In genomic region chr7:77409005-77409738, GRCh38 we compare ENCODE assay signal across 1 cellular context.
A peak's percentile ranks its signal among the peaks of the same experiment; 100 is the strongest.
TF ChIP-seq lines count a peak whose summit lies in the region.

No MANE protein-coding gene starts in this region.

TF ChIP-seq in HepG2, 621 proteins besides CTCF, POLR2A, EP300 and RAD21 (continued from another document and continues in another):
- TF ChIP-seq ZBTB40 (IDR thresholded peaks at IDR 0.05) (no peak), ZBTB40 (CRISPR knock-in tag; IDR thresholded peaks at IDR 0.05) (no peak), ZSCAN20 (CRISPR knock-in tag; IDR thresholded peaks at IDR 0.05; ENCODE audit: borderline replicate concordance) (0 out of 2 replicates have a peak, but pooled peaks have one; percentile 35), TBL1XR1 (IDR thresholded peaks at IDR 0.05; ENCODE audit: borderline replicate concordance, low read length, partially characterized antibody) (no peak), PBX2 (CRISPR knock-in tag; IDR thresholded peaks at IDR 0.05) (no peak), MED1 (CRISPR knock-in tag; IDR thresholded peaks at IDR 0.05) (peak; percentile 70; the same call in 1 of the 2 replicates), NR2F1 (CRISPR knock-in tag; IDR thresholded peaks at IDR 0.05) (no peak; a peak in 1 of 4 replicates), YY1 (IDR thresholded peaks at IDR 0.05; ENCODE audit: insufficient read depth, insufficient replicate concordance, low read depth, low read length) (no peak), ZNF383 (CRISPR knock-in tag; IDR thresholded peaks at IDR 0.05; ENCODE audit: borderline replicate concordance) (no peak), ZNF550 (CRISPR knock-in tag; IDR thresholded peaks at IDR 0.05; ENCODE audit: borderline replicate concordance) (no peak), CENPBD1 (CRISPR knock-in tag; IDR thresholded peaks at IDR 0.05; ENCODE audit: borderline replicate concordance, low read depth) (no peak), ZSCAN29 (CRISPR knock-in tag; conservative IDR thresholded peaks at IDR 0.05) (no peak), NCOA1 (CRISPR knock-in tag; IDR thresholded peaks at IDR 0.05) (no peak), HOXA3 (CRISPR knock-in tag; IDR thresholded peaks at IDR 0.05) (no peak), MTF1 (CRISPR knock-in tag; IDR thresholded peaks at IDR 0.05) (no peak), CHCHD3 (CRISPR knock-in tag; IDR thresholded peaks at IDR 0.05) (no peak), ZNF710 (CRISPR knock-in tag; IDR thresholded peaks at IDR 0.05; ENCODE audit: borderline replicate concordance) (no peak), TBP (CRISPR knock-in tag; IDR thresholded peaks at IDR 0.05) (no peak), JDP2 (CRISPR knock-in tag; IDR thresholded peaks at IDR 0.05; ENCODE audit: borderline replicate concordance) (no peak), SSRP1 (CRISPR knock-in tag; IDR thresholded peaks at IDR 0.05) (no peak), YEATS2 (CRISPR knock-in tag; IDR thresholded peaks at IDR 0.05; ENCODE audit: borderline replicate concordance) (no peak), BRF2 (CRISPR knock-in tag; IDR thresholded peaks at IDR 0.05) (no peak), ZNF672 (CRISPR knock-in tag; IDR thresholded peaks at IDR 0.05) (no peak), ARNT2 (CRISPR knock-in tag; IDR thresholded peaks at IDR 0.05; ENCODE audit: low read depth) (no peak), MBNL3 (CRISPR knock-in tag; conservative IDR thresholded peaks at IDR 0.05) (no peak), ZKSCAN8 (CRISPR knock-in tag; IDR thresholded peaks at IDR 0.05; ENCODE audit: borderline replicate concordance) (no peak; the same call in 1 of the 2 replicates), ZSCAN12 (CRISPR knock-in tag; IDR thresholded peaks at IDR 0.05) (no peak), CBFB (CRISPR knock-in tag; IDR thresholded peaks at IDR 0.05) (no peak), SNRNP70 (IDR thresholded peaks at IDR 0.05; ENCODE audit: low read depth, low read length) (no peak), FOXO4 (CRISPR knock-in tag; conservative IDR thresholded peaks at IDR 0.05) (no peak), KLF13 (CRISPR knock-in tag; IDR thresholded peaks at IDR 0.05) (no peak), IKZF5 (CRISPR knock-in tag; IDR thresholded peaks at IDR 0.05) (no peak), PHF21A (CRISPR knock-in tag; IDR thresholded peaks at IDR 0.05) (no peak), ZNF30 (CRISPR knock-in tag; IDR thresholded peaks at IDR 0.05) (no peak), TMF1 (CRISPR knock-in tag; IDR thresholded peaks at IDR 0.05; ENCODE audit: low read depth) (no peak), ARNTL (CRISPR knock-in tag; IDR thresholded peaks at IDR 0.05) (no peak), ATF2 (CRISPR knock-in tag; IDR thresholded peaks at IDR 0.05) (peak; percentile 55), RFX3 (CRISPR knock-in tag; IDR thresholded peaks at IDR 0.05) (no peak), HBP1 (CRISPR knock-in tag; IDR thresholded peaks at IDR 0.05; ENCODE audit: low read depth) (no peak), XBP1 (CRISPR knock-in tag; IDR thresholded peaks at IDR 0.05) (no peak), HNRNPUL1 (IDR thresholded peaks at IDR 0.05; ENCODE audit: low read depth, low read length) (no peak), POLR2AphosphoS2 (IDR thresholded peaks at IDR 0.05; ENCODE audit: low read depth, low read length) (no peak), E2F2 (CRISPR knock-in tag; IDR thresholded peaks at IDR 0.05; ENCODE audit: borderline replicate concordance) (no peak), EHMT2 (IDR thresholded peaks at IDR 0.05; ENCODE audit: borderline replicate concordance, low read depth, low read length) (peak; percentile 74; the same call in 1 of the 2 replicates), ZNF501 (CRISPR knock-in tag; IDR thresholded peaks at IDR 0.05) (no peak)
